ENCODE assay signal across 13 cellular contexts in the genomic region with DNA sequence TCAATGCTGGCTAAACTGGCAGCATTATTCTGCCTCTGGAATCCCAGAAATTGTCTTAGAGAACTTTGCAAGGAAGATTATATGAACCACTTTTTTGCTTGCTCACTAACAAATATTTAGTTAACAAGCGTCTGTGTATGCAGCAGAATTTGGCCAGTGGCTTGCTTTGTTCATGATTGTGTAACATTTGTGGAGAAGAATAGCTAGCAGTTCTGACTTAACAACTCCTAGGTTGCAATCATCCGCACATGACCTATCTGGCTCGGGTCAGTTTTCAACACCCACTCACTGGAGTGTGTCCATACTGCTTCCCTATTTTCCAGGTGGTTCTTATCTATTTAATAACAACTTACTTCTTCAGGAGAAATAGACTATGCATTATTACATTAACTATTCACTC.
DNase-seq lines count a peak whose midpoint lies in the region; FAIRE-seq and TF ChIP-seq lines count a peak whose summit lies in the region.
"Had no signal": no experiment of that assay in that cellular context is flagged by ENCODE, and none has a peak within 500 bp of the region (broad histone marks: within the 10 kb centered on the region; RNA-seq: fewer than 3 reads in every experiment).

No MANE protein-coding gene starts in this region.

- no peak overlapping the region for H4K8ac ChIP-seq in trophoblast cell (ENCODE audit: low read depth, low read length)

- H2BK120ac ChIP-seq in trophoblast cell (ENCODE audit: insufficient read depth, low read length, poor library complexity): no peak overlapping the region

- H4K91ac ChIP-seq in trophoblast cell (ENCODE audit: low read depth, low read length): no peak overlapping the region

- H3K36me3 ChIP-seq in BLaER1 treated with 17β-estradiol and CSF1 and Interleukin-3, amounts not matched to agents 10 nM and 100 nM: 0 out of 22 replicates have a peak, but pooled peaks cover 0 to 6% (median 0%) of the 10 kb centered on the region in 11 experiments
- H3K36me3 ChIP-seq in trophoblast cell (ENCODE audit: control insufficient read depth in 1 of 2, insufficient read depth in 2 of 2, low read length in 2 of 2) (no peaks in the 10 kb centered on the region), smooth muscle cell (ENCODE audit: low read depth) (no peaks in the 10 kb centered on the region)

- H3K79me2 ChIP-seq in trophoblast cell (ENCODE audit: control insufficient read depth, insufficient read depth, low read length, poor library complexity) (no peaks in the 10 kb centered on the region), smooth muscle cell (ENCODE audit: low read depth) (no peaks in the 10 kb centered on the region)

- H3K4me2 ChIP-seq in BLaER1 treated with 17β-estradiol and CSF1 and Interleukin-3, amounts not matched to agents 10 nM and 100 nM: peak overlapping the region in 10 of 11 experiments; percentile 12 to 83 (median 71); a peak in 19 of 22 replicates
- H3K4me2 ChIP-seq in trophoblast cell (ENCODE audit: low read length) (no peak overlapping the region), smooth muscle cell (no peak overlapping the region)

- no peak overlapping the region for H2AK5ac ChIP-seq in trophoblast cell (ENCODE audit: low read length)

- no peaks in the 10 kb centered on the region for H4K20me1 ChIP-seq in BLaER1 treated with 17β-estradiol and CSF1 and Interleukin-3, amounts not matched to agents 10 nM and 100 nM
- no peaks in the 10 kb centered on the region for H4K20me1 ChIP-seq in smooth muscle cell (ENCODE audit: low read depth)

- no peak overlapping the region for H3K4ac ChIP-seq in trophoblast cell (ENCODE audit: low read depth, low read length)

- no peak overlapping the region for H2BK12ac ChIP-seq in trophoblast cell (ENCODE audit: low read length)

- H4K12ac ChIP-seq in trophoblast cell (ENCODE audit: low read depth, low read length): no peak overlapping the region

- H2AFZ ChIP-seq in trophoblast cell (ENCODE audit: insufficient read depth, low read length, poor library complexity) (no peak overlapping the region), smooth muscle cell (ENCODE audit: low read depth) (no peak overlapping the region)

- peak overlapping the region in 5 of 11 experiments; percentile 10 to 62 (median 45); a peak in 8 of 22 replicates for H3K9ac ChIP-seq in BLaER1 treated with 17β-estradiol and CSF1 and Interleukin-3, amounts not matched to agents 10 nM and 100 nM
- H3K9ac ChIP-seq in trophoblast cell (ENCODE audit: low read length): no peak overlapping the region
- no peak overlapping the region for H3K9ac ChIP-seq in smooth muscle cell (ENCODE audit: low read depth)

- no peak for FAIRE-seq in D721Med (lab: Jason Lieb, UNC)
- FAIRE-seq: colon had no signal

- WGBS in trophoblast cell (ENCODE audit: extremely low coverage, insufficient coverage, insufficient read length): no CpG with 5 or more reads among the region's 3 CpGs
- WGBS in smooth muscle cell (ENCODE audit: low lambda C conversion rate): 44% methylated on average over 3 of the region's 3 CpGs

- H3F3A ChIP-seq in smooth muscle cell (ENCODE audit: low read depth): no peaks in the 10 kb centered on the region

- no peaks in the 10 kb centered on the region for H3K79me1 ChIP-seq in trophoblast cell (ENCODE audit: low read length)

- no peak overlapping the region for H3K18ac ChIP-seq in trophoblast cell (ENCODE audit: low read length)

- H3K4me3 ChIP-seq in BLaER1 treated with 17β-estradiol and CSF1 and Interleukin-3, amounts not matched to agents 10 nM and 100 nM: no peak overlapping the region
- H3K4me3 ChIP-seq in fibroblast of villous mesenchyme (ENCODE audit: low read depth, low read length): no peak overlapping the region
- no peak overlapping the region for H3K4me3 ChIP-seq in trophoblast cell (ENCODE audit: low read depth, low read length)
- no peak overlapping the region for H3K4me3 ChIP-seq in smooth muscle cell

- no peak overlapping the region for H2BK5ac ChIP-seq in trophoblast cell (ENCODE audit: low read depth, low read length, poor library complexity)

- no peak overlapping the region for H3K23ac ChIP-seq in trophoblast cell (ENCODE audit: low read length)

- DNase-seq in SKM-1 (lab: John Stamatoyannopoulos, UW; ENCODE audit: unreplicated experiment) (peak; percentile 86), fibroblast of villous mesenchyme (ENCODE audit: low read depth) (peak; percentile 85), trophoblast cell (peak; percentile 68 to 84), LoVo (ENCODE audit: low spot score) (no peak), NCI-H524 (lab: John Stamatoyannopoulos, UW) (no peak), D721Med (ENCODE audit: insufficient read length, low spot score) (no peak), smooth muscle cell (lab: John Stamatoyannopoulos, UW; ENCODE audit: unreplicated experiment) (no peak)
- DNase-seq: activated CD8-positive, alpha-beta memory T cell treated with anti-CD3 and anti-CD28 coated beads, Interleukin-2, amount 50 U/mL, for 4 hours; NCI-H345; SW 1271 had no signal

- no peak for TF ChIP-seq CTCF in fibroblast of villous mesenchyme (IDR thresholded peaks at IDR 0.05; ENCODE audit: insufficient read depth, low read depth, low read length)
- no peak for TF ChIP-seq CTCF in D721Med (IDR thresholded peaks at IDR 0.05; ENCODE audit: insufficient read depth, missing control alignments)
- no peak for TF ChIP-seq CTCF in smooth muscle cell (IDR thresholded peaks at IDR 0.05; ENCODE audit: borderline replicate concordance, insufficient read depth, poor library complexity, severe bottlenecking)

- H3K4me1 ChIP-seq in BLaER1 treated with 17β-estradiol and CSF1 and Interleukin-3, amounts not matched to agents 10 nM and 100 nM: peaks cover 9 to 83% (median 58%) of the 10 kb centered on the region in 10 experiments
- H3K4me1 ChIP-seq in trophoblast cell (ENCODE audit: control insufficient read depth in 1 of 2, insufficient read depth in 2 of 2, low read length in 2 of 2) (peaks cover 0 to 4% of the 10 kb centered on the region in 2 experiments), smooth muscle cell (ENCODE audit: low read depth) (no peaks in the 10 kb centered on the region)

- H3K27me3 ChIP-seq in BLaER1 treated with 17β-estradiol and CSF1 and Interleukin-3, amounts not matched to agents 10 nM and 100 nM: no peaks in the 10 kb centered on the region
- H3K27me3 ChIP-seq in trophoblast cell (ENCODE audit: insufficient read depth, low read length) (no peaks in the 10 kb centered on the region), smooth muscle cell (ENCODE audit: low read depth) (no peaks in the 10 kb centered on the region)

- H3K14ac ChIP-seq in trophoblast cell (ENCODE audit: low read length): no peak overlapping the region

- peaks cover 0 to 12% (median 8%) of the 10 kb centered on the region in 11 experiments; a peak in 9 of 22 replicates for H3K9me3 ChIP-seq in BLaER1 treated with 17β-estradiol and CSF1 and Interleukin-3, amounts not matched to agents 10 nM and 100 nM (replicated peaks in 1 of 11)
- H3K9me3 ChIP-seq in trophoblast cell (ENCODE audit: insufficient read depth, low read depth, low read length): no peaks in the 10 kb centered on the region
- H3K9me3 ChIP-seq in smooth muscle cell (replicated peaks; ENCODE audit: low read depth): no peaks in the 10 kb centered on the region

- peak overlapping the region in 9 of 11 experiments; percentile 35 to 80 (median 60); a peak in 18 of 22 replicates for H3K27ac ChIP-seq in BLaER1 treated with 17β-estradiol and CSF1 and Interleukin-3, amounts not matched to agents 10 nM and 100 nM
- H3K27ac ChIP-seq in trophoblast cell (ENCODE audit: low read depth, low read length): no peak overlapping the region
- H3K27ac ChIP-seq in smooth muscle cell (ENCODE audit: low read depth): no peak overlapping the region
- H3K27ac ChIP-seq: C4-2B had no signal

Comparison
In these comparisons a context has a peak if more than half of its experiments do, and no peak if none do; other contexts are left out.
1. H3K27ac ChIP-seq: peak in BLaER1 treated with 17β-estradiol and CSF1 and Interleukin-3, amounts not matched to agents 10 nM and 100 nM (9 of 11); none in trophoblast cell (single experiment) and smooth muscle cell (single experiment).
2. H3K4me2 ChIP-seq: peak in BLaER1 treated with 17β-estradiol and CSF1 and Interleukin-3, amounts not matched to agents 10 nM and 100 nM (10 of 11); none in trophoblast cell (single experiment) and smooth muscle cell (single experiment).
3. DNase-seq: peak in SKM-1 (single experiment), fibroblast of villous mesenchyme (single experiment) and trophoblast cell (2 of 2); none in LoVo (single experiment), NCI-H524 (0 of 2), D721Med (single experiment) and smooth muscle cell (single experiment).